In genomic region chr7:25777969-25778767, GRCh38 we compare ENCODE assay signal across 14 cellular contexts.
A peak's percentile ranks its signal among the peaks of the same experiment; 100 is the strongest.
DNase-seq lines count a peak whose midpoint lies in the region; ATAC-seq and TF ChIP-seq lines count a peak whose summit lies in the region.
"Had no signal": no experiment of that assay in that cellular context is flagged by ENCODE, and none has a peak within 500 bp of the region (broad histone marks: within the 10 kb centered on the region; RNA-seq: fewer than 3 reads in every experiment).

No MANE protein-coding gene starts in this region.

- H2BK12ac ChIP-seq in mesenchymal stem cell (ENCODE audit: low read length in 2 of 2): no peak overlapping the region

- H3K18ac ChIP-seq in mesenchymal stem cell (ENCODE audit: low read depth in 1 of 2, low read length in 2 of 2): no peak overlapping the region

- peak; percentile 99 for DNase-seq in NCI-H1105 treated with DMSO at 0.1 percent for 48 hours (lab: John Stamatoyannopoulos, UW)
- peak; percentile 96 for DNase-seq in NCI-H345 (lab: John Stamatoyannopoulos, UW)
- DNase-seq in esophagus muscularis mucosa (ENCODE audit: extremely low spot score): peak; percentile 42
- no peak for DNase-seq in activated naive CD4-positive, alpha-beta T cell treated with anti-CD3 and anti-CD28 coated beads for 36 hours
- DNase-seq in mesenchymal stem cell: no peak
- no peak for DNase-seq in stimulated activated CD4-positive, alpha-beta T cell treated with anti-CD3 and anti-CD28 coated beads, Interleukin-4, amount 100 ng/mL, for 4 hours
- DNase-seq: activated CD4-positive, alpha-beta T cell treated with anti-CD3 and anti-CD28 coated beads, Interleukin-2, amount 10 ng/mL, durations not matched to agents 24 days and 14 days; activated T-cell treated with anti-CD3 and anti-CD28 coated beads, Interleukin-2, amount 50 U/mL, for 1 hour; hypothalamus; left colon had no signal

- no peak overlapping the region for H2BK15ac ChIP-seq in mesenchymal stem cell (ENCODE audit: low read depth, poor library complexity, severe bottlenecking)

- H2BK5ac ChIP-seq in mesenchymal stem cell (ENCODE audit: low read depth, low read length, poor library complexity, severe bottlenecking): no peak overlapping the region

- CTCF ChIA-PET in activated naive CD4-positive, alpha-beta T cell treated with anti-CD3 and anti-CD28 coated beads for 36 hours (lab: Charles Lee): no interaction called here

- TF ChIP-seq CTCF in esophagus muscularis mucosa (IDR thresholded peaks at IDR 0.05): no peak

- H3K9ac ChIP-seq in BLaER1 treated with 17β-estradiol and CSF1 and Interleukin-3, amounts not matched to agents 10 nM and 100 nM: no peak overlapping the region
- no peak overlapping the region for H3K9ac ChIP-seq in mesenchymal stem cell (ENCODE audit: low read length)

- no peak for TF ChIP-seq EP300 in esophagus muscularis mucosa (IDR thresholded peaks at IDR 0.05)

- intact Hi-C loops in esophagus muscularis mucosa (cut with DNase I): no loop called here
- intact Hi-C loops in activated naive CD4-positive, alpha-beta T cell treated with anti-CD3 and anti-CD28 coated beads for 36 hours (cut with micrococcal nuclease): loop anchor here (2.0 kb wide), 1 partner anchor 23 kb away; no protein-coding TSS in a partner anchor

- peaks cover 0 to 28% (median 14%) of the 10 kb centered on the region in 10 experiments; a peak in 13 of 20 replicates for H3K4me1 ChIP-seq in BLaER1 treated with 17β-estradiol and CSF1 and Interleukin-3, amounts not matched to agents 10 nM and 100 nM
- H3K4me1 ChIP-seq in esophagus muscularis mucosa: peaks cover 0 to 16% (median 13%) of the 10 kb centered on the region in 4 donors
- H3K4me1 ChIP-seq in mesenchymal stem cell (ENCODE audit: control insufficient read depth, insufficient read depth, low read depth, low read length): no peaks in the 10 kb centered on the region
- H3K4me1 ChIP-seq: suprapubic skin had no signal

- H3K4me3 Mint-ChIP-seq in activated naive CD4-positive, alpha-beta T cell treated with anti-CD3 and anti-CD28 coated beads for 36 hours: no peak overlapping the region
- H3K4me3 Mint-ChIP-seq: activated CD4-positive, alpha-beta T cell treated with anti-CD3 and anti-CD28 coated beads, Interleukin-2, amount 10 ng/mL, durations not matched to agents 24 days and 14 days had no signal

- no peak overlapping the region for H3K27ac ChIP-seq in BLaER1 treated with 17β-estradiol and CSF1 and Interleukin-3, amounts not matched to agents 10 nM and 100 nM
- H3K27ac ChIP-seq in esophagus muscularis mucosa (replicated peaks in 1 of 4) (no peak overlapping the region), mesenchymal stem cell (ENCODE audit: low read length, poor library complexity, severe bottlenecking) (no peak overlapping the region)
- H3K27ac ChIP-seq: suprapubic skin had no signal

- no peak overlapping the region for H3K27ac Mint-ChIP-seq in activated naive CD4-positive, alpha-beta T cell treated with anti-CD3 and anti-CD28 coated beads for 36 hours
- H3K27ac Mint-ChIP-seq: activated CD4-positive, alpha-beta T cell treated with anti-CD3 and anti-CD28 coated beads, Interleukin-2, amount 10 ng/mL, durations not matched to agents 24 days and 14 days; activated naive CD4-positive, alpha-beta T cell treated with anti-CD3 and anti-CD28 coated beads, Interleukin-2, amount 50 U/mL, for 72 hours had no signal

- no peak for TF ChIP-seq POLR2A in esophagus muscularis mucosa (IDR thresholded peaks at IDR 0.05; ENCODE audit: low read depth)

- H4K91ac ChIP-seq in mesenchymal stem cell (ENCODE audit: low read length): no peak overlapping the region

- no peak overlapping the region for H2AFZ ChIP-seq in mesenchymal stem cell (ENCODE audit: low read depth, low read length)

- H2AK5ac ChIP-seq in mesenchymal stem cell (ENCODE audit: low read length, severe bottlenecking): no peak overlapping the region

- H3K9me3 ChIP-seq in BLaER1 treated with 17β-estradiol and CSF1 and Interleukin-3, amounts not matched to agents 10 nM and 100 nM (replicated peaks in 1 of 11): no peaks in the 10 kb centered on the region
- H3K9me3 ChIP-seq in esophagus muscularis mucosa: no peaks in the 10 kb centered on the region
- H3K9me3 ChIP-seq in mesenchymal stem cell (ENCODE audit: control insufficient read depth, low read length): no peaks in the 10 kb centered on the region
- H3K9me3 ChIP-seq: suprapubic skin had no signal

- no peak overlapping the region for H3K4ac ChIP-seq in mesenchymal stem cell (ENCODE audit: low read depth in 1 of 2, low read length in 2 of 2)

- H3K4me1 Mint-ChIP-seq in activated naive CD4-positive, alpha-beta T cell treated with anti-CD3 and anti-CD28 coated beads for 36 hours (ENCODE audit: low read depth): no peaks in the 10 kb centered on the region
- H3K4me1 Mint-ChIP-seq: activated CD4-positive, alpha-beta T cell treated with anti-CD3 and anti-CD28 coated beads, Interleukin-2, amount 10 ng/mL, durations not matched to agents 24 days and 14 days had no signal

- 69% methylated on average over 11 of the region's 11 CpGs for WGBS in esophagus muscularis mucosa
- WGBS in mesenchymal stem cell: 68% methylated on average over 10 of the region's 11 CpGs

- H4K20me1 ChIP-seq in BLaER1 treated with 17β-estradiol and CSF1 and Interleukin-3, amounts not matched to agents 10 nM and 100 nM: no peaks in the 10 kb centered on the region

- no peaks in the 10 kb centered on the region for H3K36me3 ChIP-seq in BLaER1 treated with 17β-estradiol and CSF1 and Interleukin-3, amounts not matched to agents 10 nM and 100 nM
- H3K36me3 ChIP-seq in esophagus muscularis mucosa: no peaks in the 10 kb centered on the region
- no peaks in the 10 kb centered on the region for H3K36me3 ChIP-seq in mesenchymal stem cell (ENCODE audit: control insufficient read depth in 1 of 2, insufficient read depth in 2 of 2, low read depth in 1 of 2, low read length in 2 of 2)
- H3K36me3 ChIP-seq: suprapubic skin had no signal

- peaks cover 13% of the 10 kb centered on the region for H3K27me3 Mint-ChIP-seq in activated naive CD4-positive, alpha-beta T cell treated with anti-CD3 and anti-CD28 coated beads for 36 hours (ENCODE audit: low read depth)
- H3K27me3 Mint-ChIP-seq: activated CD4-positive, alpha-beta T cell treated with anti-CD3 and anti-CD28 coated beads, Interleukin-2, amount 10 ng/mL, durations not matched to agents 24 days and 14 days had no signal

- H3K36me3 Mint-ChIP-seq in activated naive CD4-positive, alpha-beta T cell treated with anti-CD3 and anti-CD28 coated beads for 36 hours (ENCODE audit: low read depth): no peaks in the 10 kb centered on the region
- H3K36me3 Mint-ChIP-seq: activated naive CD4-positive, alpha-beta T cell treated with anti-CD3 and anti-CD28 coated beads, Interleukin-2, amount 50 U/mL, for 72 hours had no signal

- no peak for ATAC-seq in HG03039 (IDR thresholded peaks at IDR 0.05; ENCODE audit: unreplicated experiment)
- ATAC-seq: activated naive CD4-positive, alpha-beta T cell treated with anti-CD3 and anti-CD28 coated beads, Interleukin-2, amount 50 U/mL, for 72 hours; left colon had no signal

- no peaks in the 10 kb centered on the region for H3K79me1 ChIP-seq in mesenchymal stem cell (replicated peaks; ENCODE audit: low read length, poor library complexity, severe bottlenecking)

- no peak overlapping the region for H3K23ac ChIP-seq in mesenchymal stem cell (ENCODE audit: low read length in 2 of 2)

- H3K27me3 ChIP-seq in BLaER1 treated with 17β-estradiol and CSF1 and Interleukin-3, amounts not matched to agents 10 nM and 100 nM: no peaks in the 10 kb centered on the region
- no peaks in the 10 kb centered on the region for H3K27me3 ChIP-seq in esophagus muscularis mucosa
- peaks cover 0 to 6% of the 10 kb centered on the region in 2 experiments for H3K27me3 ChIP-seq in mesenchymal stem cell (ENCODE audit: control insufficient read depth in 1 of 2, insufficient read depth in 1 of 2, low read length in 2 of 2)
- H3K27me3 ChIP-seq: suprapubic skin had no signal

- no peak overlapping the region for H4K8ac ChIP-seq in mesenchymal stem cell (ENCODE audit: low read length)

- no peaks in the 10 kb centered on the region for H3K9me3 Mint-ChIP-seq in activated naive CD4-positive, alpha-beta T cell treated with anti-CD3 and anti-CD28 coated beads for 36 hours
- H3K9me3 Mint-ChIP-seq: activated naive CD4-positive, alpha-beta T cell treated with anti-CD3 and anti-CD28 coated beads, Interleukin-2, amount 50 U/mL, for 72 hours had no signal

- H3K14ac ChIP-seq in mesenchymal stem cell (ENCODE audit: low read length in 2 of 2): no peak overlapping the region

- H3K4me3 ChIP-seq in BLaER1 treated with 17β-estradiol and CSF1 and Interleukin-3, amounts not matched to agents 10 nM and 100 nM: no peak overlapping the region
- no peak overlapping the region for H3K4me3 ChIP-seq in esophagus muscularis mucosa
- no peak overlapping the region for H3K4me3 ChIP-seq in mesenchymal stem cell (ENCODE audit: insufficient read depth in 1 of 2, low read depth in 1 of 2, low read length in 2 of 2)
- H3K4me3 ChIP-seq: suprapubic skin had no signal

- H2BK120ac ChIP-seq in mesenchymal stem cell (ENCODE audit: low read depth, low read length): no peak overlapping the region

- H3K4me2 ChIP-seq in BLaER1 treated with 17β-estradiol and CSF1 and Interleukin-3, amounts not matched to agents 10 nM and 100 nM: peak overlapping the region in 8 of 11 experiments; percentile 4 to 71 (median 57); a peak in 14 of 22 replicates
- no peak overlapping the region for H3K4me2 ChIP-seq in mesenchymal stem cell (ENCODE audit: low read length, poor library complexity, severe bottlenecking)

Comparison
In these comparisons a context has a peak if more than half of its experiments do, and no peak if none do; other contexts are left out.
1. DNase-seq: peak in NCI-H1105 treated with DMSO at 0.1 percent for 48 hours (single experiment), NCI-H345 (single experiment) and esophagus muscularis mucosa (single experiment); none in activated naive CD4-positive, alpha-beta T cell treated with anti-CD3 and anti-CD28 coated beads for 36 hours (single experiment), mesenchymal stem cell (single experiment) and stimulated activated CD4-positive, alpha-beta T cell treated with anti-CD3 and anti-CD28 coated beads, Interleukin-4, amount 100 ng/mL, for 4 hours (0 of 2).